In the genomic region with DNA sequence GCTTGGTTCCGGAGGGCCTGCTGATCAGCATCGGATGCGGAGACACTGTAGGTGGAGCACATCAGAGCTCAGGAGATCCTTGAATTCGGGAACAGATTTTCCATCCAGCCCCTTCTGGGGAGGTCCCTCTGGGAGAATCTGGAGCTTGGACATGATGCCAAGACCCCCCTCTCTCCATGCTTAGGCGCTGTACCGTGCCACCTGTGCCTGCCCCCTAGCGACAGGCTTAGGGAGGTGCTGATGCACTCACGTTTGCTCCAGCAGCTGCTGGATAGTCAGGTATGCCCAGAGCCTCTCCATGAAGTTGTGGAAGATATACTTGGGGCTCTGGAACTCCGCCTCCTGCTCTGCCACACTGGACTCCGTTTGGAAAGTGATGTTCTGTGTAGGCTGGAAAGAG, we compare ENCODE assay signal across 8 cellular contexts. TPM values are rescaled to one million over a fixed set of nuclear protein-coding genes. Genes with fewer than 3 reads are reported as not detected.
A peak's percentile ranks its signal among the peaks of the same experiment; 100 is the strongest.
DNase-seq lines count a peak whose midpoint lies in the region; ATAC-seq and TF ChIP-seq lines count a peak whose summit lies in the region.

No MANE protein-coding gene starts in this region.

- H3K36me3 ChIP-seq in DOHH2 (ENCODE audit: control insufficient read depth, low read length) (no peaks in the 10 kb centered on the region), liver (ENCODE audit: control insufficient read depth in 4 of 4, insufficient read depth in 3 of 4, low read depth in 1 of 4, low read length in 3 of 4) (peaks cover 25 to 92% (median 75%) of the 10 kb centered on the region in 4 donors)

- H3K27ac ChIP-seq in DOHH2 (ENCODE audit: low read depth, low read length) (no peak overlapping the region), liver (ENCODE audit: low read depth in 1 of 2, low read length in 2 of 2) (no peak overlapping the region)

- no peak overlapping the region for H3K4me2 ChIP-seq in DOHH2 (ENCODE audit: low read length)

- peak; percentile 87 for TF ChIP-seq CTCF in DOHH2 (IDR thresholded peaks at IDR 0.05; ENCODE audit: low read depth, low read length, poor library complexity, severe bottlenecking)
- TF ChIP-seq CTCF in HFF-Myc (IDR thresholded peaks at IDR 0.05; ENCODE audit: low read depth, low read length, missing control alignments), result peak; percentile 86
- TF ChIP-seq CTCF in liver (IDR thresholded peaks at IDR 0.05; ENCODE audit: low read depth, low read length, missing input control), result peak; percentile 33

- ATAC-seq in HG02884 (IDR thresholded peaks at IDR 0.05; ENCODE audit: unreplicated experiment) (no peak), HG02571 (IDR thresholded peaks at IDR 0.05; ENCODE audit: unreplicated experiment) (no peak)

- no peaks in the 10 kb centered on the region for H3K27me3 Mint-ChIP-seq in activated naive CD8-positive, alpha-beta T cell treated with anti-CD3 and anti-CD28 coated beads for 36 hours

- no peak overlapping the region for H3K27ac Mint-ChIP-seq in activated naive CD8-positive, alpha-beta T cell treated with anti-CD3 and anti-CD28 coated beads for 36 hours

- H3K9me3 ChIP-seq in DOHH2 (ENCODE audit: control insufficient read depth, insufficient read depth, low read length), result no peaks in the 10 kb centered on the region
- H3K9me3 ChIP-seq in liver (ENCODE audit: control insufficient read depth in 4 of 4, low read length in 3 of 4), result no peaks in the 10 kb centered on the region

- no peaks in the 10 kb centered on the region for H3K9me2 ChIP-seq in DOHH2 (replicated peaks; ENCODE audit: control insufficient read depth, low read length)

- H3K9ac ChIP-seq in liver (ENCODE audit: low read depth in 1 of 2, low read length in 2 of 2), result no peak overlapping the region

- no peaks in the 10 kb centered on the region for H3K27me3 ChIP-seq in DOHH2 (ENCODE audit: control insufficient read depth, low read length)
- no peaks in the 10 kb centered on the region for H3K27me3 ChIP-seq in liver (ENCODE audit: control insufficient read depth in 4 of 4, insufficient read depth in 4 of 4, low read length in 3 of 4)

- H3F3A ChIP-seq in DOHH2 (ENCODE audit: control insufficient read depth, insufficient read depth), result no peaks in the 10 kb centered on the region

- H3K36me3 Mint-ChIP-seq in activated naive CD8-positive, alpha-beta T cell treated with anti-CD3 and anti-CD28 coated beads for 36 hours, result peaks cover 1% of the 10 kb centered on the region

- WGBS in liver, result 63% methylated on average over 10 of the region's 10 CpGs

- H3K4me3 Mint-ChIP-seq in activated naive CD8-positive, alpha-beta T cell treated with anti-CD3 and anti-CD28 coated beads for 36 hours, result no peak overlapping the region

- no peaks in the 10 kb centered on the region for H3K79me2 ChIP-seq in DOHH2 (ENCODE audit: control insufficient read depth, low read length)

- H3K4me1 ChIP-seq in DOHH2 (ENCODE audit: control insufficient read depth, low read length) (no peaks in the 10 kb centered on the region), liver (ENCODE audit: control insufficient read depth in 4 of 4, insufficient read depth in 4 of 4, low read length in 3 of 4) (peaks cover 2 to 93% (median 78%) of the 10 kb centered on the region in 4 donors)

- DNase-seq in HFF-Myc (ENCODE audit: extremely low read depth, low read depth) (no peak), HK-2 (ENCODE audit: unreplicated experiment) (no peak), midbrain (lab: John Stamatoyannopoulos, UW) (no peak)
- DNase-seq in activated naive CD8-positive, alpha-beta T cell treated with anti-CD3 and anti-CD28 coated beads for 36 hours, result peak; percentile 28

- H4K20me1 ChIP-seq in DOHH2 (ENCODE audit: control insufficient read depth, insufficient read depth, low read depth, low read length), result no peaks in the 10 kb centered on the region; the same call in 1 of the 2 replicates

- peak in 1 of 2 donors; percentile 41 for TF ChIP-seq RAD21 in liver (IDR thresholded peaks at IDR 0.05)

- no peaks in the 10 kb centered on the region for H3K4me1 Mint-ChIP-seq in activated naive CD8-positive, alpha-beta T cell treated with anti-CD3 and anti-CD28 coated beads for 36 hours

- H3K4me3 ChIP-seq in DOHH2 (ENCODE audit: low read length), result no peak overlapping the region
- H3K4me3 ChIP-seq in HFF-Myc (replicated peaks; ENCODE audit: low read depth, low read length), result no peak overlapping the region
- H3K4me3 ChIP-seq in liver (ENCODE audit: low read depth in 1 of 3, low read length in 3 of 3), result no peak overlapping the region

- H3K9me3 Mint-ChIP-seq in activated naive CD8-positive, alpha-beta T cell treated with anti-CD3 and anti-CD28 coated beads for 36 hours, result no peaks in the 10 kb centered on the region

TF ChIP-seq in liver, 16 proteins besides CTCF, POLR2A, EP300 and RAD21:
- TF ChIP-seq FOXA1 (IDR thresholded peaks at IDR 0.05) (no peak), YY1 (IDR thresholded peaks at IDR 0.05) (no peak), HNF4A (conservative IDR thresholded peaks at IDR 0.05) (no peak), RXRA (IDR thresholded peaks at IDR 0.05) (no peak), EGR1 (IDR thresholded peaks at IDR 0.05; ENCODE audit: low read depth in 2 of 2) (no peak)
- TF ChIP-seq, protein P1, sequence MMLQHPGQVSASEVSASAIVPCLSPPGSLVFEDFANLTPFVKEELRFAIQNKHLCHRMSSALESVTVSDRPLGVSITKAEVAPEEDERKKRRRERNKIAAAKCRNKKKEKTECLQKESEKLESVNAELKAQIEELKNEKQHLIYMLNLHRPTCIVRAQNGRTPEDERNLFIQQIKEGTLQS (IDR thresholded peaks at IDR 0.05), result no peak
- TF ChIP-seq, protein P2, sequence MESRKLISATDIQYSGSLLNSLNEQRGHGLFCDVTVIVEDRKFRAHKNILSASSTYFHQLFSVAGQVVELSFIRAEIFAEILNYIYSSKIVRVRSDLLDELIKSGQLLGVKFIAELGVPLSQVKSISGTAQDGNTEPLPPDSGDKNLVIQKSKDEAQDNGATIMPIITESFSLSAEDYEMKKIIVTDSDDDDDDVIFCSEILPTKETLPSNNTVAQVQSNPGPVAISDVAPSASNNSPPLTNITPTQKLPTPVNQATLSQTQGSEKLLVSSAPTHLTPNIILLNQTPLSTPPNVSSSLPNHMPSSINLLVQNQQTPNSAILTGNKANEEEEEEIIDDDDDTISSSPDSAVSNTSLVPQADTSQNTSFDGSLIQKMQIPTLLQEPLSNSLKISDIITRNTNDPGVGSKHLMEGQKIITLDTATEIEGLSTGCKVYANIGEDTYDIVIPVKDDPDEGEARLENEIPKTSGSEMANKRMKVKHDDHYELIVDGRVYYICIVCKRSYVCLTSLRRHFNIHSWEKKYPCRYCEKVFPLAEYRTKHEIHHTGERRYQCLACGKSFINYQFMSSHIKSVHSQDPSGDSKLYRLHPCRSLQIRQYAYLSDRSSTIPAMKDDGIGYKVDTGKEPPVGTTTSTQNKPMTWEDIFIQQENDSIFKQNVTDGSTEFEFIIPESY (IDR thresholded peaks at IDR 0.05), result no peak

RNA-seq across cellular contexts. Expression of a gene that starts 9.7 kb away (rescaled TPM):
- total RNA-seq in activated naive CD8-positive, alpha-beta T cell treated with anti-CD3 and anti-CD28 coated beads for 36 hours, result 1 to 10 TPM; 4.8 to 6.8 TPM
- total RNA-seq in liver, result 1,000 to 10,000 TPM in 1 of 2 donors, 100 to 1,000 TPM in 1; 447 to 2,000 TPM
- polyA plus RNA-seq in liver, result 1,000 to 10,000 TPM; 2,821 to 3,354 TPM

RNA-seq across cellular contexts. Expression of a gene that starts 14.1 kb away (rescaled TPM):
- total RNA-seq in activated naive CD8-positive, alpha-beta T cell treated with anti-CD3 and anti-CD28 coated beads for 36 hours, result 1 to 10 TPM in 1 of 2 experiments, under 1 TPM in 1; 0.91 to 1.0 TPM
- total RNA-seq in liver, result 10 to 100 TPM in 1 of 2 donors, under 1 TPM in 1; 0.25 to 12.1 TPM
- polyA plus RNA-seq in liver, result 1 to 10 TPM; 1.8 to 6.1 TPM

RNA-seq across cellular contexts. Expression of a gene that starts 26.1 kb away (rescaled TPM):
- total RNA-seq in activated naive CD8-positive, alpha-beta T cell treated with anti-CD3 and anti-CD28 coated beads for 36 hours, result not detected
- 1,000 to 10,000 TPM in 1 of 2 donors, 100 to 1,000 TPM in 1; 507 to 1,075 TPM for total RNA-seq in liver
- 1,000 to 10,000 TPM in 1 of 2 donors, 100 to 1,000 TPM in 1; 743 to 1,326 TPM for polyA plus RNA-seq in liver

RNA-seq across cellular contexts. Expression of a gene that starts 43.3 kb away (rescaled TPM):
- total RNA-seq in activated naive CD8-positive, alpha-beta T cell treated with anti-CD3 and anti-CD28 coated beads for 36 hours, result not detected
- total RNA-seq in liver, result 1,000 to 10,000 TPM; 1,022 to 1,400 TPM
- 1,000 to 10,000 TPM; 1,193 to 1,291 TPM for polyA plus RNA-seq in liver

RNA-seq across cellular contexts. Expression of a gene that starts 50.0 kb away (rescaled TPM):
- total RNA-seq in activated naive CD8-positive, alpha-beta T cell treated with anti-CD3 and anti-CD28 coated beads for 36 hours, result 10 to 100 TPM; 29.4 to 29.7 TPM
- 10 to 100 TPM; 24.0 to 28.7 TPM for total RNA-seq in liver
- polyA plus RNA-seq in liver, result 1 to 10 TPM; 5.4 to 6.8 TPM

Comparison
In these comparisons a context has a peak if more than half of its experiments do, and no peak if none do; other contexts are left out.
1. CTCF ChIP-seq: peak in every context shown above with its lines; median percentile 87 in DOHH2; 86 in HFF-Myc; 33 in liver.
2. RNA of a gene that starts 9.7 kb away (total RNA-seq): 447 to 2,000 TPM in liver; 4.8 to 6.8 TPM in activated naive CD8-positive, alpha-beta T cell treated with anti-CD3 and anti-CD28 coated beads for 36 hours; every median in the first group is over 10 times any median in the second.
3. RNA of a gene that starts 26.1 kb away (total RNA-seq): 507 to 1,075 TPM in liver; not detected in activated naive CD8-positive, alpha-beta T cell treated with anti-CD3 and anti-CD28 coated beads for 36 hours; every median in the first group is over 100 times any median in the second.